Comparison of ENCODE assay signal across 1 cellular context in genomic region chr9:22454021-22454420, GRCh38.
TF ChIP-seq lines count a peak whose summit lies in the region.

No MANE protein-coding gene starts in this region.

TF ChIP-seq in endothelial cell of umbilical vein, 7 proteins besides CTCF, POLR2A, EP300 and RAD21:
- TF ChIP-seq FOS (IDR thresholded peaks at IDR 0.05; ENCODE audit: borderline replicate concordance, insufficient read depth, low read length) (peak; percentile 26), MAX (IDR thresholded peaks at IDR 0.05; ENCODE audit: insufficient read depth, insufficient read length) (no peak)
TF ChIP-seq in endothelial cell of umbilical vein: peak in this region for 1.
